1 cellular context compared by ENCODE assay signal in genomic region chr1:200724064-200724463, GRCh38.
TF ChIP-seq lines count a peak whose summit lies in the region.

No MANE protein-coding gene starts in this region.

TF ChIP-seq in IMR-90, 13 proteins besides CTCF, POLR2A, EP300 and RAD21:
- TF ChIP-seq ELK1 (IDR thresholded peaks at IDR 0.05; ENCODE audit: borderline replicate concordance, low read depth, low read length) (no peak), RFX5 (IDR thresholded peaks at IDR 0.05; ENCODE audit: low read depth, low read length) (no peak)
